8 cellular contexts compared by ENCODE assay signal in the genomic region with DNA sequence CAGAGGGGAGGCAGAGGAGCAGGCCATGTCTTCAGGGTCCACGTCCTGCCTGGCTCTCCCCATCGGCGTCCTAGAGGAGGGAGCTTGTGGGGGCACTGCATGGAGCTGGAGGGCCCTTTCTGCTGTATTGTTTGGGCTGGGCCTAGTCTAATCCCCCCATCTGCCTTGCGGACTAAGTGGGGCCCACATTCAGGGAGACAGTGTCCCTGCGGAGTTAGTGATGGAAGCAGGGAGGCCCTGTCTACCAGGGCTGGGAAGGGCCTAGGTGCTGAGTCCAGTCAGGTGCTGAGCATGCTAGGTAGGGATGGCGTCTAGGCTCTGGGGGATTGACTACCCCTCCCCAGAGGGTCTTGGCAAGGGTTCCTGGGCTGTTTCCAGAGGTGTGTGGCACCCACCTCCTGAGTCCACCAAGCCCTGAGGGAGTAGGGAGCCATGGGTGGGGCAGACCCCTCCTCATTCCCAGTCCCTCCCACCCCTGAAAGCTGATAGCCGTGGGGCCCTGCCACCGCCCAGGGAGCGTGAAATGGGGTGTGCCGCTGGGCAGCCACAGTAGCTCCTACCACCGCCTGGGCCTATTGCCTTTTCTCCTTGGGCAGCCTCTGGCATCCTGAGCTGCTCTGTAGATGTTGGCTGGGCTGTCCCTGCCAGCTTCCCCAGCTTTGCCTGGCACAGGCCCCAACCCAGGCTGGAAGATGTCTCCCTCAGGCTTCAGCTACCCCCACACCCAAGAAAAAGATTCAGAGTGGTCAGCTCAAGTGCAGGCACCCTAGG. TPM values are rescaled to one million over a fixed set of nuclear protein-coding genes. Genes with fewer than 3 reads are reported as not detected.
DNase-seq lines count a peak whose midpoint lies in the region; ATAC-seq, FAIRE-seq and TF ChIP-seq lines count a peak whose summit lies in the region.

No MANE protein-coding gene starts in this region.

- H3K9me3 ChIP-seq in NT2/D1 (ENCODE audit: insufficient read depth, low read length) (no peaks in the 10 kb centered on the region), pancreas (no peaks in the 10 kb centered on the region)
- H3K9me3 ChIP-seq in effector memory CD4-positive, alpha-beta T cell (ENCODE audit: control insufficient read depth, low read length), result no peaks in the 10 kb centered on the region

- H3K4me3 Mint-ChIP-seq in endothelial cell (ENCODE audit: unreplicated experiment), result no peak overlapping the region

- peaks cover 40% of the 10 kb centered on the region for H3K4me1 Mint-ChIP-seq in endothelial cell (ENCODE audit: unreplicated experiment)

- H3K27ac Mint-ChIP-seq in endothelial cell (ENCODE audit: unreplicated experiment), result no peak overlapping the region

- H3K27me3 ChIP-seq in NT2/D1 (ENCODE audit: insufficient read depth, insufficient read length) (no peaks in the 10 kb centered on the region), pancreas (no peaks in the 10 kb centered on the region)
- no peaks in the 10 kb centered on the region for H3K27me3 ChIP-seq in effector memory CD4-positive, alpha-beta T cell (replicated peaks; ENCODE audit: control insufficient read depth, insufficient read depth, low read length, poor library complexity, severe bottlenecking)

- 80 to 83% methylated on average over 10 to 11 of the region's 11 CpGs for WGBS in pancreas, 2 donors

- ATAC-seq in pancreas, result no peak
- ATAC-seq in HG03342 (IDR thresholded peaks at IDR 0.05; ENCODE audit: unreplicated experiment), result no peak
- no peak for ATAC-seq in GM18909 (IDR thresholded peaks at IDR 0.05; ENCODE audit: poor library complexity, unreplicated experiment)
- no peak for ATAC-seq in HG02852 (IDR thresholded peaks at IDR 0.05; ENCODE audit: unreplicated experiment)

- H3K36me3 Mint-ChIP-seq in endothelial cell (ENCODE audit: low read depth, unreplicated experiment), result no peaks in the 10 kb centered on the region

- peak overlapping the region; percentile 68 for H3K9ac ChIP-seq in NT2/D1 (ENCODE audit: insufficient read length, low read depth)

- no peaks in the 10 kb centered on the region for H3K36me3 ChIP-seq in NT2/D1 (ENCODE audit: insufficient read depth, insufficient read length, low read length)
- no peaks in the 10 kb centered on the region for H3K36me3 ChIP-seq in effector memory CD4-positive, alpha-beta T cell (ENCODE audit: control insufficient read depth, insufficient read depth, low read length)
- H3K36me3 ChIP-seq in pancreas, result no peaks in the 10 kb centered on the region

- TF ChIP-seq CTCF in C4-2B (conservative IDR thresholded peaks at IDR 0.05) (no peak), pancreas (IDR thresholded peaks at IDR 0.05) (no peak), endothelial cell (IDR thresholded peaks at IDR 0.05; ENCODE audit: unreplicated experiment) (no peak)

- H3K27ac ChIP-seq in C4-2B (peak overlapping the region; percentile 5; the same call in 1 of the 2 replicates), pancreas (peak overlapping the region; percentile 97 to 98 (median 98))
- H3K27ac ChIP-seq in effector memory CD4-positive, alpha-beta T cell (ENCODE audit: insufficient read depth, low read length, poor library complexity, severe bottlenecking), result peak overlapping the region; percentile 5

- H3K9me3 Mint-ChIP-seq in endothelial cell (ENCODE audit: unreplicated experiment), result no peaks in the 10 kb centered on the region

- FAIRE-seq in pancreas (lab: Jason Lieb, UNC), result no peak

- H3K4me3 ChIP-seq in NT2/D1 (ENCODE audit: insufficient read length, low read depth), result no peak overlapping the region
- no peak overlapping the region for H3K4me3 ChIP-seq in effector memory CD4-positive, alpha-beta T cell (ENCODE audit: insufficient read depth, low read depth, low read length, poor library complexity, severe bottlenecking)
- H3K4me3 ChIP-seq in pancreas, result no peak overlapping the region

- H3K4me1 ChIP-seq in NT2/D1 (ENCODE audit: insufficient read depth, insufficient read length) (peaks cover 39% of the 10 kb centered on the region), pancreas (peaks cover 9 to 51% (median 23%) of the 10 kb centered on the region in 3 donors)
- peaks cover 48% of the 10 kb centered on the region for H3K4me1 ChIP-seq in effector memory CD4-positive, alpha-beta T cell (ENCODE audit: control insufficient read depth, insufficient read depth, low read length, poor library complexity, severe bottlenecking)

- no peak for DNase-seq in NT2/D1 (ENCODE audit: low read depth, low spot score)
- no peak for DNase-seq in effector memory CD4-positive, alpha-beta T cell
- DNase-seq in pancreas, result peak in 1 of 6 donors; percentile 59
- DNase-seq in endothelial cell (ENCODE audit: low spot score), result no peak

- intact Hi-C loops in pancreas (cut with DNase I), result no loop called here

- H3K27me3 Mint-ChIP-seq in endothelial cell (ENCODE audit: unreplicated experiment), result peaks cover 5% of the 10 kb centered on the region

RNA-seq across cellular contexts. Expression of a gene that starts 1.9 kb away (rescaled TPM):
- total RNA-seq in pancreas (10 to 100 TPM; 35.0 to 50.8 (median 43.4) TPM), endothelial cell (ENCODE audit: unreplicated experiment) (92.1 TPM)
- 10 to 100 TPM; 80.6 to 99.3 TPM for polyA plus RNA-seq in pancreas

RNA-seq across cellular contexts. Expression of a gene that starts 18.2 kb away (rescaled TPM):
- total RNA-seq in pancreas, result 1 to 10 TPM; 1.3 to 5.0 (median 2.3) TPM
- 10 to 100 TPM in 1 of 2 donors, 1 to 10 TPM in 1; 9.4 to 11.2 TPM for polyA plus RNA-seq in pancreas
- total RNA-seq in endothelial cell (ENCODE audit: unreplicated experiment), result 12.6 TPM

RNA-seq across cellular contexts. Expression of a gene that starts 36.6 kb away (rescaled TPM):
- total RNA-seq in pancreas, result 10 to 100 TPM in 5 of 6 donors, 1 to 10 TPM in 1; 9.4 to 18.0 (median 12.8) TPM
- polyA plus RNA-seq in pancreas, result 10 to 100 TPM; 39.8 to 45.2 TPM
- total RNA-seq in endothelial cell (ENCODE audit: unreplicated experiment), result 18.4 TPM

RNA-seq across cellular contexts. Expression of a gene that starts 46.5 kb away (rescaled TPM):
- 10 to 100 TPM; 49.0 to 72.8 (median 62.9) TPM for total RNA-seq in pancreas
- polyA plus RNA-seq in pancreas, result 10 to 100 TPM; 57.7 to 68.5 TPM
- 249 TPM for total RNA-seq in endothelial cell (ENCODE audit: unreplicated experiment)

RNA-seq across cellular contexts. Expression of a gene that starts 48.7 kb away (rescaled TPM):
- total RNA-seq in pancreas (1 to 10 TPM in 4 of 6 donors, under 1 TPM in 2; 0.05 to 2.9 (median 1.1) TPM), endothelial cell (ENCODE audit: unreplicated experiment) (13.2 TPM)
- polyA plus RNA-seq in pancreas, result 1 to 10 TPM; 1.5 to 2.5 TPM

Comparison
In these comparisons a context has a peak if more than half of its experiments do, and no peak if none do; other contexts are left out.
1. H3K27ac ChIP-seq: peak in every context shown above with its lines; median percentile 98 in pancreas; 5 in C4-2B; 5 in effector memory CD4-positive, alpha-beta T cell.